8 cellular contexts compared by ENCODE assay signal in genomic region chr1:6447818-6448748, GRCh38. TPM values are rescaled to one million over a fixed set of nuclear protein-coding genes. Genes with fewer than 3 reads are reported as not detected.
DNase-seq lines count a peak whose midpoint lies in the region; ATAC-seq and TF ChIP-seq lines count a peak whose summit lies in the region.

No MANE protein-coding gene starts in this region.

- ATAC-seq in activated naive CD8-positive, alpha-beta T cell treated with anti-CD3 and anti-CD28 coated beads, Interleukin-2, amount 50 U/mL, for 24 hours: no peak
- peak; percentile 62 for ATAC-seq in RWPE2 (ENCODE audit: low read depth)
- peak; percentile 58 for ATAC-seq in foreskin keratinocyte
- no peak for ATAC-seq in thoracic aorta (ENCODE audit: insufficient number of reproducible peaks, low FRiP score, low read depth)
- no peak for ATAC-seq in sciatic nerve

- no peaks in the 10 kb centered on the region for H3K9me3 Mint-ChIP-seq in activated naive CD8-positive, alpha-beta T cell (ENCODE audit: low read depth)
- no peaks in the 10 kb centered on the region for H3K9me3 Mint-ChIP-seq in activated naive CD8-positive, alpha-beta T cell treated with anti-CD3 and anti-CD28 coated beads, Interleukin-2, amount 50 U/mL, for 24 hours

- H3K27ac ChIP-seq in RWPE2 (ENCODE audit: poor library complexity, severe bottlenecking) (no peak overlapping the region), foreskin keratinocyte (no peak overlapping the region), thoracic aorta (no peak overlapping the region)

- no peak overlapping the region for H3K27ac Mint-ChIP-seq in activated naive CD8-positive, alpha-beta T cell
- H3K27ac Mint-ChIP-seq in activated naive CD8-positive, alpha-beta T cell treated with anti-CD3 and anti-CD28 coated beads, Interleukin-2, amount 50 U/mL, for 24 hours: no peak overlapping the region

- H3K4me3 Mint-ChIP-seq in activated naive CD8-positive, alpha-beta T cell: peak overlapping the region; percentile 63
- H3K4me3 Mint-ChIP-seq in activated naive CD8-positive, alpha-beta T cell treated with anti-CD3 and anti-CD28 coated beads, Interleukin-2, amount 50 U/mL, for 24 hours: no peak overlapping the region

- peaks cover 29% of the 10 kb centered on the region for H3K27me3 ChIP-seq in RWPE2 (ENCODE audit: insufficient read depth, poor library complexity, severe bottlenecking)
- peaks cover 77% of the 10 kb centered on the region for H3K27me3 ChIP-seq in foreskin keratinocyte
- H3K27me3 ChIP-seq in thoracic aorta (replicated peaks; ENCODE audit: insufficient read depth): peaks cover 10% of the 10 kb centered on the region

- H3K36me3 ChIP-seq in RWPE2 (ENCODE audit: low read depth) (no peaks in the 10 kb centered on the region), thoracic aorta (no peaks in the 10 kb centered on the region)

- H3K9me3 ChIP-seq in RWPE2 (ENCODE audit: severe bottlenecking) (no peaks in the 10 kb centered on the region), thoracic aorta (no peaks in the 10 kb centered on the region)

- intact Hi-C loops in posterior cingulate gyrus (cut with DNase I) (no loop called here), sciatic nerve (cut with DNase I) (no loop called here)

- no peak for DNase-seq in activated naive CD8-positive, alpha-beta T cell treated with anti-CD3 and anti-CD28 coated beads, Interleukin-2, amount 50 U/mL, for 24 hours
- DNase-seq in RWPE2 (ENCODE audit: low spot score) (no peak), foreskin keratinocyte (no peak), thoracic aorta (ENCODE audit: low spot score) (no peak), posterior cingulate gyrus (no peak), sciatic nerve (ENCODE audit: low spot score) (no peak), OCI-M1 (lab: John Stamatoyannopoulos, UW) (no peak)

- H3K4me3 ChIP-seq in RWPE2 (ENCODE audit: severe bottlenecking) (peak overlapping the region; percentile 6), thoracic aorta (peak overlapping the region; percentile 50)

- no peaks in the 10 kb centered on the region for H3K36me3 Mint-ChIP-seq in activated naive CD8-positive, alpha-beta T cell
- H3K36me3 Mint-ChIP-seq in activated naive CD8-positive, alpha-beta T cell treated with anti-CD3 and anti-CD28 coated beads, Interleukin-2, amount 50 U/mL, for 24 hours (ENCODE audit: low read depth): no peaks in the 10 kb centered on the region

- peaks cover 21% of the 10 kb centered on the region for H3K27me3 Mint-ChIP-seq in activated naive CD8-positive, alpha-beta T cell
- peaks cover 44% of the 10 kb centered on the region for H3K27me3 Mint-ChIP-seq in activated naive CD8-positive, alpha-beta T cell treated with anti-CD3 and anti-CD28 coated beads, Interleukin-2, amount 50 U/mL, for 24 hours

- peaks cover 13% of the 10 kb centered on the region for H3K4me1 Mint-ChIP-seq in activated naive CD8-positive, alpha-beta T cell (ENCODE audit: low read depth)
- peaks cover 10% of the 10 kb centered on the region for H3K4me1 Mint-ChIP-seq in activated naive CD8-positive, alpha-beta T cell treated with anti-CD3 and anti-CD28 coated beads, Interleukin-2, amount 50 U/mL, for 24 hours

- no peaks in the 10 kb centered on the region for H3K4me1 ChIP-seq in RWPE2 (ENCODE audit: insufficient read depth, poor library complexity, severe bottlenecking)
- no peaks in the 10 kb centered on the region for H3K4me1 ChIP-seq in foreskin keratinocyte
- peaks cover 0 to 14% of the 10 kb centered on the region in 2 donors for H3K4me1 ChIP-seq in thoracic aorta (ENCODE audit: control insufficient read depth in 1 of 2, low read depth in 2 of 2)

- peak; percentile 16 for TF ChIP-seq CTCF in RWPE2 (IDR thresholded peaks at IDR 0.05; ENCODE audit: poor library complexity, severe bottlenecking)
- peak; percentile 9 for TF ChIP-seq CTCF in foreskin keratinocyte (conservative IDR thresholded peaks at IDR 0.05)
- no peak for TF ChIP-seq CTCF in thoracic aorta (IDR thresholded peaks at IDR 0.05)

RNA-seq across cellular contexts. Expression of gene TNFRSF25, which starts 17.9 kb away (rescaled TPM):
- total RNA-seq in foreskin keratinocyte (19.8 and 34.3 TPM in 2 replicates), thoracic aorta (10 to 100 TPM in 1 of 2 donors, 1 to 10 TPM in 1; 9.5 to 48.2 TPM), sciatic nerve (52.0 TPM)
- polyA plus RNA-seq in foreskin keratinocyte: 25.1 and 40.1 TPM in 2 replicates

RNA-seq across cellular contexts. Expression of gene ESPN, which starts 23.5 kb away (rescaled TPM):
- 1.5 and 2.1 TPM in 2 replicates for total RNA-seq in foreskin keratinocyte
- 2.5 and 2.8 TPM in 2 replicates for polyA plus RNA-seq in foreskin keratinocyte
- total RNA-seq in thoracic aorta: not detected
- total RNA-seq in sciatic nerve: 14.4 TPM

RNA-seq across cellular contexts. Expression of gene HES2, which starts 28.4 kb away (rescaled TPM):
- total RNA-seq in foreskin keratinocyte: 33.0 and 40.3 TPM in 2 replicates
- 27.0 and 33.7 TPM in 2 replicates for polyA plus RNA-seq in foreskin keratinocyte
- not detected for total RNA-seq in thoracic aorta
- total RNA-seq in sciatic nerve: not detected

RNA-seq across cellular contexts. Expression of gene PLEKHG5, which starts 43.4 kb away (rescaled TPM):
- total RNA-seq in foreskin keratinocyte (33.9 and 57.3 TPM in 2 replicates), thoracic aorta (10 to 100 TPM; 23.4 to 32.9 TPM), sciatic nerve (77.7 TPM)
- polyA plus RNA-seq in foreskin keratinocyte: 19.0 and 33.0 TPM in 2 replicates

RNA-seq across cellular contexts. Expression of gene ACOT7, which starts 54.5 kb away (rescaled TPM):
- total RNA-seq in foreskin keratinocyte (138 and 139 TPM in 2 replicates), thoracic aorta (10 to 100 TPM; 23.7 to 33.0 TPM), sciatic nerve (11.9 TPM)
- 239 and 257 TPM in 2 replicates for polyA plus RNA-seq in foreskin keratinocyte

Comparison
In these comparisons a context has a peak if more than half of its experiments do, and no peak if none do; other contexts are left out.
1. ATAC-seq: peak in RWPE2 (single experiment) and foreskin keratinocyte (single experiment); none in activated naive CD8-positive, alpha-beta T cell treated with anti-CD3 and anti-CD28 coated beads, Interleukin-2, amount 50 U/mL, for 24 hours (single experiment), thoracic aorta (single experiment) and sciatic nerve (single experiment).
2. RNA of gene HES2, which starts 28.4 kb away (total RNA-seq): 33.0 to 40.3 TPM in foreskin keratinocyte; not detected in thoracic aorta and not detected in sciatic nerve (single experiment); every median in the first group is over 10 times any median in the second.